Comparison of ENCODE assay signal across 9 cellular contexts in genomic region chr22:19962909-19963806, GRCh38. TPM values are rescaled to one million over a fixed set of nuclear protein-coding genes. Genes with fewer than 3 reads are reported as not detected.
DNase-seq lines count a peak whose midpoint lies in the region; ATAC-seq, FAIRE-seq and TF ChIP-seq lines count a peak whose summit lies in the region.
"Had no signal": no experiment of that assay in that cellular context is flagged by ENCODE, and none has a peak within 500 bp of the region (broad histone marks: within the 10 kb centered on the region; RNA-seq: fewer than 3 reads in every experiment).

No MANE protein-coding gene starts in this region.

- H3K27ac Mint-ChIP-seq in activated T-helper 17 cell treated with anti-CD3 and anti-CD28 coated beads, Interleukin-2, amount 50 U/mL, for 72 hours = no peak overlapping the region

- no peaks in the 10 kb centered on the region for H3K27me3 Mint-ChIP-seq in activated T-helper 17 cell treated with anti-CD3 and anti-CD28 coated beads, Interleukin-2, amount 50 U/mL, for 72 hours

- ATAC-seq in right cardiac atrium = no peak
- no peak for ATAC-seq in left cardiac atrium
- ATAC-seq in activated T-helper 17 cell treated with anti-CD3 and anti-CD28 coated beads, Interleukin-2, amount 50 U/mL, for 72 hours (replicated peaks) = peak; percentile 29
- peak; percentile 84 for ATAC-seq in left lung

- TF ChIP-seq CTCF in left lung (IDR thresholded peaks at IDR 0.05) (no peak), vagina (IDR thresholded peaks at IDR 0.05) (no peak), uterus (IDR thresholded peaks at IDR 0.05) (no peak)

- no peaks in the 10 kb centered on the region for H3K4me1 Mint-ChIP-seq in activated T-helper 17 cell treated with anti-CD3 and anti-CD28 coated beads, Interleukin-2, amount 50 U/mL, for 72 hours

- TF ChIP-seq POLR2A in vagina (IDR thresholded peaks at IDR 0.05) (no peak), uterus (IDR thresholded peaks at IDR 0.05) (no peak)

- H3K4me1 ChIP-seq in right cardiac atrium (ENCODE audit: control insufficient read depth, insufficient read depth, low read length) = no peaks in the 10 kb centered on the region
- peaks cover 20 to 32% of the 10 kb centered on the region in 2 donors for H3K4me1 ChIP-seq in left lung
- H3K4me1 ChIP-seq in vagina = peaks cover 49% of the 10 kb centered on the region
- no peaks in the 10 kb centered on the region for H3K4me1 ChIP-seq in uterus

- H3K4me3 Mint-ChIP-seq in activated T-helper 17 cell treated with anti-CD3 and anti-CD28 coated beads, Interleukin-2, amount 50 U/mL, for 72 hours = no peak overlapping the region

- H3K27ac ChIP-seq in right cardiac atrium (ENCODE audit: low read length) (no peak overlapping the region), left lung (peak overlapping the region; percentile 16 to 68), vagina (peak overlapping the region; percentile 61), uterus (no peak overlapping the region)
- H3K27ac ChIP-seq: heart right ventricle had no signal

- H3K9me3 ChIP-seq in right cardiac atrium (ENCODE audit: control insufficient read depth, low read length) = no peaks in the 10 kb centered on the region
- no peaks in the 10 kb centered on the region for H3K9me3 ChIP-seq in left lung
- H3K9me3 ChIP-seq in vagina = no peaks in the 10 kb centered on the region
- no peaks in the 10 kb centered on the region for H3K9me3 ChIP-seq in uterus
- H3K9me3 ChIP-seq: heart right ventricle had no signal

- WGBS in right cardiac atrium = 79% methylated on average over 30 of the region's 30 CpGs

- no peak for FAIRE-seq in RCC 7860 (lab: Jason Lieb, UNC)

- H3K4me3 ChIP-seq in right cardiac atrium (ENCODE audit: low read length) (no peak overlapping the region), left lung (peak overlapping the region in 1 of 2 donors; percentile 17), vagina (peak overlapping the region in 1 of 2 donors; percentile 29), uterus (no peak overlapping the region)
- H3K4me3 ChIP-seq: heart right ventricle had no signal

- peaks cover 11% of the 10 kb centered on the region for H3K36me3 Mint-ChIP-seq in activated T-helper 17 cell treated with anti-CD3 and anti-CD28 coated beads, Interleukin-2, amount 50 U/mL, for 72 hours (ENCODE audit: low read depth)

- H3K9me3 Mint-ChIP-seq in activated T-helper 17 cell treated with anti-CD3 and anti-CD28 coated beads, Interleukin-2, amount 50 U/mL, for 72 hours = no peaks in the 10 kb centered on the region

- peaks cover 0 to 49% of the 10 kb centered on the region in 2 donors for H3K36me3 ChIP-seq in left lung
- peaks cover 0 to 43% of the 10 kb centered on the region in 2 donors for H3K36me3 ChIP-seq in vagina
- no peaks in the 10 kb centered on the region for H3K36me3 ChIP-seq in uterus

- no peaks in the 10 kb centered on the region for H3K27me3 ChIP-seq in right cardiac atrium (ENCODE audit: control insufficient read depth, insufficient read depth)
- H3K27me3 ChIP-seq in left lung = no peaks in the 10 kb centered on the region
- no peaks in the 10 kb centered on the region for H3K27me3 ChIP-seq in vagina
- H3K27me3 ChIP-seq in uterus = no peaks in the 10 kb centered on the region
- H3K27me3 ChIP-seq: heart right ventricle had no signal

- peak; percentile 9 to 57 (median 53) for DNase-seq in right cardiac atrium
- DNase-seq in left cardiac atrium = no peak
- DNase-seq in left lung = peak; percentile 87 to 93
- no peak for DNase-seq in vagina (ENCODE audit: extremely low spot score in 2 of 2)
- DNase-seq in RCC 7860 (ENCODE audit: low spot score) = no peak
- DNase-seq in GM19238 (ENCODE audit: insufficient read length, low spot score) = no peak
- DNase-seq in uterus = no peak

- intact Hi-C loops in right cardiac atrium (cut with DNase I) = no loop called here
- intact Hi-C loops in left cardiac atrium (cut with DNase I) = no loop called here
- intact Hi-C loops in left lung (cut with DNase I) = no loop called here
- intact Hi-C loops in vagina (cut with DNase I) = no loop called here
- intact Hi-C loops in uterus (cut with DNase I; ENCODE audit: low total_unique reads) = no loop called here

RNA-seq across cellular contexts. Expression of gene TXNRD2, which starts 21.5 kb away (rescaled TPM):
- 10 to 100 TPM; 18.7 to 28.5 (median 26.0) TPM for total RNA-seq in right cardiac atrium
- polyA plus RNA-seq in right cardiac atrium = 32.9 TPM
- total RNA-seq in left cardiac atrium = 10 to 100 TPM; 22.7 to 29.6 TPM
- 10 to 100 TPM; 14.1 to 21.4 TPM for total RNA-seq in activated T-helper 17 cell treated with anti-CD3 and anti-CD28 coated beads, Interleukin-2, amount 50 U/mL, for 72 hours
- 10 to 100 TPM; 36.5 to 42.8 TPM for total RNA-seq in left lung
- total RNA-seq in vagina = 13.5 TPM
- total RNA-seq in uterus = 10 to 100 TPM; 14.7 to 48.9 (median 25.6) TPM

RNA-seq across cellular contexts. Expression of gene COMT, which starts 21.6 kb away (rescaled TPM):
- total RNA-seq in right cardiac atrium = 10 to 100 TPM; 69.6 to 89.3 (median 84.4) TPM
- 102 TPM for polyA plus RNA-seq in right cardiac atrium
- total RNA-seq in left cardiac atrium = 100 to 1,000 TPM; 101 to 103 TPM
- 100 to 1,000 TPM in 1 of 2 donors, 10 to 100 TPM in 1; 53.4 to 133 TPM for total RNA-seq in activated T-helper 17 cell treated with anti-CD3 and anti-CD28 coated beads, Interleukin-2, amount 50 U/mL, for 72 hours
- 100 to 1,000 TPM; 191 to 249 TPM for total RNA-seq in left lung
- total RNA-seq in vagina = 240 TPM
- total RNA-seq in uterus = 100 to 1,000 TPM in 2 of 4 donors, 10 to 100 TPM in 2; 88.9 to 175 (median 108) TPM

RNA-seq across cellular contexts. Expression of gene ARVCF, which starts 53.5 kb away (rescaled TPM):
- total RNA-seq in right cardiac atrium (10 to 100 TPM; 11.1 to 27.4 (median 18.4) TPM), left cardiac atrium (10 to 100 TPM; 12.5 to 13.4 TPM), left lung (10 to 100 TPM; 18.2 to 22.4 TPM), vagina (10.8 TPM), uterus (10 to 100 TPM in 2 of 4 donors, 1 to 10 TPM in 2; 1.5 to 43.4 (median 16.6) TPM)
- 21.7 TPM for polyA plus RNA-seq in right cardiac atrium
- total RNA-seq in activated T-helper 17 cell treated with anti-CD3 and anti-CD28 coated beads, Interleukin-2, amount 50 U/mL, for 72 hours = 1 to 10 TPM; 1.0 to 1.2 TPM

RNA-seq across cellular contexts. Expression of gene TANGO2, which starts 57.8 kb away (rescaled TPM):
- total RNA-seq in right cardiac atrium = 10 to 100 TPM; 61.1 to 70.4 (median 67.3) TPM
- 64.9 TPM for polyA plus RNA-seq in right cardiac atrium
- 10 to 100 TPM; 55.0 to 80.0 TPM for total RNA-seq in left cardiac atrium
- 10 to 100 TPM; 19.3 to 28.2 TPM for total RNA-seq in activated T-helper 17 cell treated with anti-CD3 and anti-CD28 coated beads, Interleukin-2, amount 50 U/mL, for 72 hours
- total RNA-seq in left lung = 10 to 100 TPM; 45.9 to 47.2 TPM
- total RNA-seq in vagina = 21.4 TPM
- 10 to 100 TPM in 2 of 4 donors, 1 to 10 TPM in 2; 2.8 to 25.1 (median 13.3) TPM for total RNA-seq in uterus

Comparison
In these comparisons a context has a peak if more than half of its experiments do, and no peak if none do; other contexts are left out.
1. DNase-seq: peak in right cardiac atrium (3 of 3) and left lung (2 of 2); none in left cardiac atrium (single experiment), vagina (0 of 2), RCC 7860 (single experiment), GM19238 (single experiment) and uterus (0 of 2).
2. ATAC-seq: peak in activated T-helper 17 cell treated with anti-CD3 and anti-CD28 coated beads, Interleukin-2, amount 50 U/mL, for 72 hours (single experiment) and left lung (single experiment); none in right cardiac atrium (0 of 2) and left cardiac atrium (0 of 2).
3. H3K27ac ChIP-seq: peak in left lung (2 of 2) and vagina (single experiment); none in right cardiac atrium (single experiment) and uterus (0 of 2).